ENCODE assay signal across 8 cellular contexts in genomic region chr7:95772771-95773581, GRCh38. TPM values are rescaled to one million over a fixed set of nuclear protein-coding genes. Genes with fewer than 3 reads are reported as not detected.
DNase-seq lines count a peak whose midpoint lies in the region; ATAC-seq and TF ChIP-seq lines count a peak whose summit lies in the region.

No MANE protein-coding gene starts in this region.

- H3K4me1 Mint-ChIP-seq in type B pancreatic cell (ENCODE audit: unreplicated experiment): peaks cover 11% of the 10 kb centered on the region

- H3K4me3 Mint-ChIP-seq in type B pancreatic cell: peak overlapping the region; percentile 86

- no peak for DNase-seq in GM12865 (ENCODE audit: low read depth)
- DNase-seq in NCI-H1417 treated with DMSO at 0.1 percent for 48 hours (lab: John Stamatoyannopoulos, UW): peak; percentile 35
- DNase-seq in dermis blood vessel endothelial cell: peak; percentile 5
- peak; percentile 58 for DNase-seq in medulla oblongata (ENCODE audit: extremely low spot score)
- no peak for DNase-seq in type B pancreatic cell (ENCODE audit: extremely low spot score, unreplicated experiment)
- no peak for DNase-seq in AG08395 (ENCODE audit: low spot score)

- ATAC-seq in GM19463 (IDR thresholded peaks at IDR 0.05; ENCODE audit: unreplicated experiment) (no peak), HG03457 (IDR thresholded peaks at IDR 0.05; ENCODE audit: unreplicated experiment) (no peak)

- H3K36me3 Mint-ChIP-seq in type B pancreatic cell: no peaks in the 10 kb centered on the region

- no peaks in the 10 kb centered on the region for H3K9me3 Mint-ChIP-seq in type B pancreatic cell

- peaks cover 52% of the 10 kb centered on the region for H3K27me3 Mint-ChIP-seq in type B pancreatic cell

- TF ChIP-seq CTCF in GM12865 (IDR thresholded peaks at IDR 0.05; ENCODE audit: insufficient read depth, low read depth, low read length, missing control alignments): no peak
- TF ChIP-seq CTCF in type B pancreatic cell (conservative IDR thresholded peaks at IDR 0.05): no peak

- H3K27ac Mint-ChIP-seq in type B pancreatic cell: no peak overlapping the region

- peak overlapping the region; percentile 1; the same call in 1 of the 2 replicates for H3K4me3 ChIP-seq in GM12865 (ENCODE audit: low read depth, low read length)

RNA-seq across cellular contexts. Expression of gene DYNC1I1, which starts 0.6 kb away (rescaled TPM):
- total RNA-seq in dermis blood vessel endothelial cell: 12.0 and 15.1 TPM in 2 replicates
- total RNA-seq in type B pancreatic cell (ENCODE audit: low replicate concordance): 2.5 and 4.0 TPM in 2 replicates

Comparison
In these comparisons a context has a peak if more than half of its experiments do, and no peak if none do; other contexts are left out.
1. DNase-seq: peak in NCI-H1417 treated with DMSO at 0.1 percent for 48 hours (single experiment), dermis blood vessel endothelial cell (single experiment) and medulla oblongata (single experiment); none in GM12865 (single experiment), type B pancreatic cell (single experiment) and AG08395 (single experiment).